9 cellular contexts compared by ENCODE assay signal in the genomic region with DNA sequence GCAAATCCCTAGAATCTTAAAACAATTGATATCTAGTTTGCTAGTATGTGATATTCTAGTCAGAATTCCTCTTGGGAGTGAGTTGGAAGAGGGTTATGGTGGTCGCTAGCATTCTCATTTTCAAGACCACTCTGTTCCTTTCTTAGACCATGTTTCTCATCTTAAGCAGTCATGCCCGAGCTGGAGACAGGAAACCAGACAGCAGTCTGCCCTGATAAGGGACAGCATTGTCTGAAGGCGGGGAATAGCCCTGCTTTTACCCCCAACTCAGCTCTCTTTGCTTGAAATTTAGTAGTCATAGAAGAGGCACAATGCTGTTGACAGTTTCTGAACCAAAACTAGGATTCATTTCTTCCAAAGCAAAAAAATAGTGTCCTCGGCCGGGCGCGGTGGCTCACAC. TPM values are rescaled to one million over a fixed set of nuclear protein-coding genes. Genes with fewer than 3 reads are reported as not detected.
DNase-seq lines count a peak whose midpoint lies in the region; ATAC-seq and TF ChIP-seq lines count a peak whose summit lies in the region.
"Had no signal": no experiment of that assay in that cellular context is flagged by ENCODE, and none has a peak within 500 bp of the region (broad histone marks: within the 10 kb centered on the region; RNA-seq: fewer than 3 reads in every experiment).

No MANE protein-coding gene starts in this region.

- H3K27ac Mint-ChIP-seq in activated T-helper 1 cell treated with anti-CD3 and anti-CD28 coated beads, Interleukin-12 subunit alpha, Interleukin-12 subunit beta, Interleukin-2, Interleukin-4 antibody, amounts not matched to agents 30 ng/mL and 10 ng/mL and 1 ng/mL, durations not matched to agents 14 hours and 24 hours and 36 hours, result no peak overlapping the region
- H3K27ac Mint-ChIP-seq in immature natural killer cell, result peak overlapping the region; percentile 91 to 98 (median 92)

- H3K4me3 Mint-ChIP-seq in activated T-helper 1 cell treated with anti-CD3 and anti-CD28 coated beads, Interleukin-12 subunit alpha, Interleukin-12 subunit beta, Interleukin-2, Interleukin-4 antibody, amounts not matched to agents 30 ng/mL and 10 ng/mL and 1 ng/mL, durations not matched to agents 14 hours and 24 hours and 36 hours, result peak overlapping the region; percentile 6
- peak overlapping the region; percentile 56 to 81 (median 72) for H3K4me3 Mint-ChIP-seq in immature natural killer cell

- peaks cover 15% of the 10 kb centered on the region for H3K27me3 Mint-ChIP-seq in activated T-helper 1 cell treated with anti-CD3 and anti-CD28 coated beads, Interleukin-12 subunit alpha, Interleukin-12 subunit beta, Interleukin-2, Interleukin-4 antibody, amounts not matched to agents 30 ng/mL and 10 ng/mL and 1 ng/mL, durations not matched to agents 14 hours and 24 hours and 36 hours (ENCODE audit: insufficient read depth)
- H3K27me3 Mint-ChIP-seq in immature natural killer cell (ENCODE audit: low read depth in 3 of 3), result peaks cover 12 to 30% (median 25%) of the 10 kb centered on the region in 3 donors

- no peaks in the 10 kb centered on the region for H3K9me2 ChIP-seq in HCT116 (ENCODE audit: insufficient read depth)

- H3K36me3 ChIP-seq in HCT116 (ENCODE audit: control insufficient read depth in 1 of 2, insufficient read depth in 2 of 2, low read length in 2 of 2), result no peaks in the 10 kb centered on the region

- RAD21 ChIA-PET in HCT116 (lab: Charles Lee; ENCODE audit: low non-redundant PET in 1 of 2, low total read pairs in 2 of 2, uncharacterized antibody in 2 of 2, unreplicated experiment in 2 of 2), result no interaction called here

- no peak for TF ChIP-seq CTCF in HCT116 (IDR thresholded peaks at IDR 0.05 in 2 of 3, conservative IDR thresholded peaks at IDR 0.05 in 1 of 3; ENCODE audit: borderline replicate concordance in 1 of 3, insufficient read depth in 1 of 3, low read depth in 2 of 3, low read length in 2 of 3)

- no peak for TF ChIP-seq POLR2A in HCT116 (IDR thresholded peaks at IDR 0.05; ENCODE audit: borderline replicate concordance, extremely low read depth, insufficient read depth, insufficient read length)

- POLR2A ChIA-PET in HCT116 (lab: Charles Lee), result no interaction called here

- H2AFZ ChIP-seq in HCT116 (ENCODE audit: low read depth, low read length, poor library complexity, severe bottlenecking), result no peak overlapping the region

- H3K9me3 Mint-ChIP-seq in activated T-helper 1 cell treated with anti-CD3 and anti-CD28 coated beads, Interleukin-12 subunit alpha, Interleukin-12 subunit beta, Interleukin-2, Interleukin-4 antibody, amounts not matched to agents 30 ng/mL and 10 ng/mL and 1 ng/mL, durations not matched to agents 14 hours and 24 hours and 36 hours, result no peaks in the 10 kb centered on the region
- no peaks in the 10 kb centered on the region for H3K9me3 Mint-ChIP-seq in immature natural killer cell

- ATAC-seq in HCT116 (no peak), GM19395 (IDR thresholded peaks at IDR 0.05; ENCODE audit: unreplicated experiment) (no peak)

- H3K27me3 ChIP-seq in HCT116 (ENCODE audit: insufficient read depth, low read length), result no peaks in the 10 kb centered on the region

- peaks cover 97% of the 10 kb centered on the region for H3K79me2 ChIP-seq in HCT116 (ENCODE audit: insufficient read depth, low read length)

- TF ChIP-seq RAD21 in HCT116 (IDR thresholded peaks at IDR 0.05; ENCODE audit: low read depth), result no peak

- no peaks in the 10 kb centered on the region for H4K20me1 ChIP-seq in HCT116 (ENCODE audit: insufficient read depth)

- H3K4me1 ChIP-seq in HCT116 (ENCODE audit: control insufficient read depth in 1 of 2, insufficient read depth in 2 of 2, low read length in 2 of 2), result peaks cover 75 to 88% of the 10 kb centered on the region in 2 experiments

- H3K4me1 Mint-ChIP-seq in activated T-helper 1 cell treated with anti-CD3 and anti-CD28 coated beads, Interleukin-12 subunit alpha, Interleukin-12 subunit beta, Interleukin-2, Interleukin-4 antibody, amounts not matched to agents 30 ng/mL and 10 ng/mL and 1 ng/mL, durations not matched to agents 14 hours and 24 hours and 36 hours (ENCODE audit: low read depth), result peaks cover 83% of the 10 kb centered on the region
- peaks cover 84 to 94% of the 10 kb centered on the region in 2 donors for H3K4me1 Mint-ChIP-seq in immature natural killer cell

- no peak overlapping the region for H3K4me3 ChIP-seq in HCT116 (replicated peaks in 1 of 2; ENCODE audit: low read depth in 1 of 2, low read length in 2 of 2)
- peak overlapping the region in 1 of 7 experiments; percentile 2 for H3K4me3 ChIP-seq in skin epidermis

- H3K27ac ChIP-seq in HCT116 (ENCODE audit: low read depth, low read length) (no peak overlapping the region), skin epidermis (peak overlapping the region in 17 of 21 experiments; percentile 28 to 100 (median 99))

- peak overlapping the region; percentile 19; the same call in 1 of the 2 replicates for H3K4me2 ChIP-seq in HCT116 (ENCODE audit: low read length)

- BruUV-seq in HCT116 (replicated peaks; lab: Mats Ljungman, UMichigan), result no TSS peak

- no peak overlapping the region for H3K9ac ChIP-seq in HCT116 (ENCODE audit: low read length)

- intact Hi-C loops in HCT116 (cut with micrococcal nuclease), result no loop called here
- intact Hi-C loops in activated T-helper 1 cell treated with anti-CD3 and anti-CD28 coated beads, Interleukin-12 subunit alpha, Interleukin-12 subunit beta, Interleukin-2, Interleukin-4 antibody, amounts not matched to agents 30 ng/mL and 10 ng/mL and 1 ng/mL, durations not matched to agents 14 hours and 24 hours and 36 hours (cut with micrococcal nuclease), result loop anchor here (5.0 to 10.0 kb wide), 4 partner anchors 188 to 842 kb away; partner anchors contain the start of genes PGM2, TBC1D1 and TLR6

- no peaks in the 10 kb centered on the region for H3K9me3 ChIP-seq in HCT116 (ENCODE audit: control insufficient read depth in 1 of 2, insufficient read depth in 1 of 2, low read depth in 1 of 2, low read length in 2 of 2)

- H3K36me3 Mint-ChIP-seq in activated T-helper 1 cell treated with anti-CD3 and anti-CD28 coated beads, Interleukin-12 subunit alpha, Interleukin-12 subunit beta, Interleukin-2, Interleukin-4 antibody, amounts not matched to agents 30 ng/mL and 10 ng/mL and 1 ng/mL, durations not matched to agents 14 hours and 24 hours and 36 hours (ENCODE audit: low read depth), result no peaks in the 10 kb centered on the region
- H3K36me3 Mint-ChIP-seq in immature natural killer cell, result peaks cover 0 to 5% (median 0%) of the 10 kb centered on the region in 3 donors

- DNase-seq in HCT116 (ENCODE audit: low read depth, low spot score) (no peak), immature natural killer cell (no peak), NCI-H510A (lab: John Stamatoyannopoulos, UW) (no peak), NCI-H446 treated with DMSO at 0.1 percent for 48 hours (lab: John Stamatoyannopoulos, UW) (no peak), GOT3 (lab: John Stamatoyannopoulos, UW) (no peak)
- DNase-seq in activated T-helper 1 cell treated with anti-CD3 and anti-CD28 coated beads, Interleukin-12 subunit alpha, Interleukin-12 subunit beta, Interleukin-2, Interleukin-4 antibody, amounts not matched to agents 30 ng/mL and 10 ng/mL and 1 ng/mL, durations not matched to agents 14 hours and 24 hours and 36 hours (ENCODE audit: low spot score), result no peak
- DNase-seq: effector CD4-positive, alpha-beta T cell had no signal

- CTCF ChIA-PET in HCT116 (lab: Charles Lee), result interaction anchor here (1.4 kb wide), 1 partner anchor 350 kb away, joined by 4 read pairs; no protein-coding TSS in a partner anchor

TF ChIP-seq in HCT116, 20 proteins besides CTCF, POLR2A, EP300 and RAD21 (continues in another document):
- no peak for TF ChIP-seq POLR2AphosphoS5 (IDR thresholded peaks at IDR 0.05; ENCODE audit: low read depth, low read length)
- TF ChIP-seq FOSL1 (IDR thresholded peaks at IDR 0.05; ENCODE audit: low read depth), result no peak
- TF ChIP-seq EGR1 (IDR thresholded peaks at IDR 0.05; ENCODE audit: low read depth), result no peak
- no peak for TF ChIP-seq CBX3 (IDR thresholded peaks at IDR 0.05; ENCODE audit: low read depth)
- TF ChIP-seq TCF7L2 (IDR thresholded peaks at IDR 0.05; ENCODE audit: borderline replicate concordance, extremely low read depth, insufficient read depth, insufficient read length), result no peak
- TF ChIP-seq, protein P1, sequence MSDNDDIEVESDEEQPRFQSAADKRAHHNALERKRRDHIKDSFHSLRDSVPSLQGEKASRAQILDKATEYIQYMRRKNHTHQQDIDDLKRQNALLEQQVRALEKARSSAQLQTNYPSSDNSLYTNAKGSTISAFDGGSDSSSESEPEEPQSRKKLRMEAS (IDR thresholded peaks at IDR 0.05), result no peak
- no peak for TF ChIP-seq ZBTB33 (IDR thresholded peaks at IDR 0.05; ENCODE audit: extremely low read depth, insufficient replicate concordance, low read length)
- TF ChIP-seq ELF1 (IDR thresholded peaks at IDR 0.05; ENCODE audit: borderline replicate concordance, low read depth), result no peak
- TF ChIP-seq YY1 (IDR thresholded peaks at IDR 0.05; ENCODE audit: extremely low read depth, insufficient replicate concordance, low read depth, low read length), result no peak
- no peak for TF ChIP-seq EZH2phosphoT487 (IDR thresholded peaks at IDR 0.05; ENCODE audit: borderline replicate concordance)
- TF ChIP-seq JUND (IDR thresholded peaks at IDR 0.05), result no peak
- TF ChIP-seq SIN3A (IDR thresholded peaks at IDR 0.05; ENCODE audit: low read depth), result no peak
- TF ChIP-seq ZFX (IDR thresholded peaks at IDR 0.05), result no peak
- no peak for TF ChIP-seq CEBPB (IDR thresholded peaks at IDR 0.05; ENCODE audit: low read depth)

RNA-seq across cellular contexts. Expression of gene KLF3, which starts 5.2 kb away (rescaled TPM):
- total RNA-seq in HCT116 (2021; ENCODE audit: unreplicated experiment), result 44.2 TPM
- polyA plus RNA-seq in HCT116 (2012), result 17.5 and 17.8 TPM in 2 replicates
- total RNA-seq in activated T-helper 1 cell treated with anti-CD3 and anti-CD28 coated beads, Interleukin-12 subunit alpha, Interleukin-12 subunit beta, Interleukin-2, Interleukin-4 antibody, amounts not matched to agents 30 ng/mL and 10 ng/mL and 1 ng/mL, durations not matched to agents 14 hours and 24 hours and 36 hours, result 1.8 and 1.9 TPM in 2 replicates
- polyA plus RNA-seq in immature natural killer cell, result 10 to 100 TPM; 41.3 to 78.0 (median 63.8) TPM

Comparison
In these comparisons a context has a peak if more than half of its experiments do, and no peak if none do; other contexts are left out.
1. RNA of gene KLF3, which starts 5.2 kb away (total RNA-seq): 44.2 TPM in HCT116 (single experiment); 1.8 to 1.9 TPM in activated T-helper 1 cell treated with anti-CD3 and anti-CD28 coated beads, Interleukin-12 subunit alpha, Interleukin-12 subunit beta, Interleukin-2, Interleukin-4 antibody, amounts not matched to agents 30 ng/mL and 10 ng/mL and 1 ng/mL, durations not matched to agents 14 hours and 24 hours and 36 hours; every median in the first group is over 10 times any median in the second.